In the genomic region with DNA sequence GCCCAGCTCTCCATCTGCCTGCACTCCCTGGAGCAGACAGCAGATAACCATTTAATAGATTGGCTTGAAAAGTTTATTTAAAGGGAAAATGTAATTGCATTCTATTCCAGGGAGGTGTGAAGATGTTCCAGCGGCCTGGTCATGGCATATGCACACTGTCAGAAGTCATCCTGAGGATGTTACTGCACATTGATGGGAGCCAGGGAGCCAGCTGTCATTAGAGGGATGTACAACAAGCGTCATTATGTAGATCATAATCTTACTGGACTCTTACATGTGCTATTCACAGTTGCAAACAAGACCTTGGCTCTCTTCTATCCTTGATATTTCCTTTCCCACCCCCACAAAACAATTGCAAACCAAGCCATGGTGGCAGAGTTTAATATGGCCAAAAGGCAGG, we compare ENCODE assay signal across 38 cellular contexts.
"Had no signal": no experiment of that assay in that cellular context is flagged by ENCODE, and none has a peak within 500 bp of the region (broad histone marks: within the 10 kb centered on the region; RNA-seq: fewer than 3 reads in every experiment).

No MANE protein-coding gene starts in this region.

- H3K36me3 Mint-ChIP-seq: activated CD8-positive, alpha-beta memory T cell treated with anti-CD3 and anti-CD28 coated beads, Interleukin-2, amount 10 ng/mL, durations not matched to agents 7 days and 5 days; activated naive CD4-positive, alpha-beta T cell treated with anti-CD3 and anti-CD28 coated beads, Interleukin-2, amount 10 ng/mL, durations not matched to agents 7 days and 5 days; activated naive CD4-positive, alpha-beta T cell treated with anti-CD3 and anti-CD28 coated beads, Interleukin-2, amount 50 U/mL, for 24 hours; activated naive CD8-positive, alpha-beta T cell; activated naive CD8-positive, alpha-beta T cell treated with anti-CD3 and anti-CD28 coated beads, Interleukin-2, amount 10 ng/mL, durations not matched to agents 7 days and 5 days; brain had no signal

- H3K4me1 Mint-ChIP-seq: activated CD4-positive, alpha-beta memory T cell treated with anti-CD3 and anti-CD28 coated beads, Interleukin-2, amount 10 ng/mL, durations not matched to agents 7 days and 5 days; activated CD4-positive, alpha-beta T cell treated with anti-CD3 and anti-CD28 coated beads for 36 hours; activated CD4-positive, alpha-beta T cell treated with anti-CD3 and anti-CD28 coated beads, Interleukin-2, amount 10 ng/mL, durations not matched to agents 7 days and 5 days; activated CD8-positive, alpha-beta memory T cell treated with anti-CD3 and anti-CD28 coated beads, Interleukin-2, amount 10 ng/mL, durations not matched to agents 7 days and 5 days; activated naive CD4-positive, alpha-beta T cell treated with anti-CD3 and anti-CD28 coated beads, Interleukin-2, amount 10 ng/mL, durations not matched to agents 7 days and 5 days; activated naive CD4-positive, alpha-beta T cell treated with anti-CD3 and anti-CD28 coated beads, Interleukin-2, amount 50 U/mL, for 24 hours; activated naive CD8-positive, alpha-beta T cell treated with anti-CD3 and anti-CD28 coated beads, Interleukin-2, amount 10 ng/mL, durations not matched to agents 7 days and 5 days; activated naive CD8-positive, alpha-beta T cell treated with anti-CD3 and anti-CD28 coated beads, Interleukin-2, amount 50 U/mL, for 24 hours; central memory CD8-positive, alpha-beta T cell had no signal

- DNase-seq: activated CD4-positive, alpha-beta memory T cell treated with anti-CD3 and anti-CD28 coated beads, Interleukin-2, amount 10 ng/mL, durations not matched to agents 7 days and 5 days; activated CD4-positive, alpha-beta T cell treated with anti-CD3 and anti-CD28 coated beads for 1 hour; activated CD4-positive, alpha-beta T cell treated with anti-CD3 and anti-CD28 coated beads for 36 hours; activated CD4-positive, alpha-beta T cell treated with anti-CD3 and anti-CD28 coated beads for 48 hours; activated CD4-positive, alpha-beta T cell treated with anti-CD3 and anti-CD28 coated beads, Interleukin-2, amount 10 ng/mL, durations not matched to agents 7 days and 5 days; activated CD4-positive, alpha-beta T cell treated with anti-CD3 and anti-CD28 coated beads, Interleukin-2, amount 50 U/mL, for 48 hours; activated CD4-positive, CD25-positive, alpha-beta regulatory T cell; activated CD8-positive, alpha-beta memory T cell treated with anti-CD3 and anti-CD28 coated beads for 24 hours; activated CD8-positive, alpha-beta memory T cell treated with anti-CD3 and anti-CD28 coated beads, Interleukin-2, amount 10 ng/mL, durations not matched to agents 7 days and 5 days; activated CD8-positive, alpha-beta T cell treated with anti-CD3 and anti-CD28 coated beads, Interleukin-2, amount 10 ng/mL, durations not matched to agents 7 days and 5 days; activated effector memory CD4-positive, alpha-beta T cell treated with Interleukin-2 at 50 U/mL for 16 hours; activated gamma-delta T cell; activated naive CD4-positive, alpha-beta T cell treated with anti-CD3 and anti-CD28 coated beads, Interleukin-2, amount 10 ng/mL, durations not matched to agents 7 days and 5 days; activated naive CD4-positive, alpha-beta T cell treated with Interleukin-2 at 50 U/mL for 16 hours; activated naive CD8-positive, alpha-beta T cell treated with anti-CD3 and anti-CD28 coated beads, Interleukin-2, amount 10 ng/mL, durations not matched to agents 7 days and 5 days; activated naive CD8-positive, alpha-beta T cell treated with anti-CD3 and anti-CD28 coated beads, Interleukin-2, amount 50 U/mL, for 24 hours; activated T-cell treated with anti-CD3 and anti-CD28 coated beads for 4 hours; activated T-cell treated with anti-CD3 and anti-CD28 coated beads, Interleukin-2, amount 50 U/mL, for 1 hour; activated T-cell treated with anti-CD3 and anti-CD28 coated beads, Interleukin-2, amount 50 U/mL, for 48 hours; amygdala; anterior cingulate cortex; caudate nucleus; cerebellar nuclear complex; T-helper 1 cell; T-helper 2 cell; T-helper 9 cell; WERI-Rb-1 had no signal

- H3K27ac Mint-ChIP-seq: activated CD4-positive, alpha-beta memory T cell treated with anti-CD3 and anti-CD28 coated beads, Interleukin-2, amount 10 ng/mL, durations not matched to agents 7 days and 5 days; activated CD4-positive, alpha-beta T cell treated with anti-CD3 and anti-CD28 coated beads for 36 hours; activated CD4-positive, alpha-beta T cell treated with anti-CD3 and anti-CD28 coated beads, Interleukin-2, amount 10 ng/mL, durations not matched to agents 7 days and 5 days; activated CD8-positive, alpha-beta memory T cell treated with anti-CD3 and anti-CD28 coated beads, Interleukin-2, amount 10 ng/mL, durations not matched to agents 7 days and 5 days; activated CD8-positive, alpha-beta T cell treated with anti-CD3 and anti-CD28 coated beads, Interleukin-2, amount 10 ng/mL, durations not matched to agents 7 days and 5 days; activated naive CD4-positive, alpha-beta T cell treated with anti-CD3 and anti-CD28 coated beads, Interleukin-2, amount 10 ng/mL, durations not matched to agents 7 days and 5 days; activated naive CD4-positive, alpha-beta T cell treated with anti-CD3 and anti-CD28 coated beads, Interleukin-2, amount 50 U/mL, for 24 hours; activated naive CD8-positive, alpha-beta T cell; activated naive CD8-positive, alpha-beta T cell treated with anti-CD3 and anti-CD28 coated beads, Interleukin-2, amount 10 ng/mL, durations not matched to agents 7 days and 5 days; activated naive CD8-positive, alpha-beta T cell treated with anti-CD3 and anti-CD28 coated beads, Interleukin-2, amount 50 U/mL, for 24 hours; activated T-helper 2 cell treated with anti-CD3 and anti-CD28 coated beads, Interferon-gamma antibody, Interleukin-2, Interleukin-4, amounts not matched to agents 10 μg/mL and 5 μg/mL and 100 μg/mL, durations not matched to agents 14 hours and 24 hours and 36 hours; brain; T-helper 1 cell treated with Interleukin-12 subunit alpha and Interleukin-12 subunit beta and Interleukin-4 antibody, amounts not matched to agents 30 μg/mL and 1 μg/mL, for 36 hours; T-helper 2 cell treated with Interferon-gamma antibody and Interleukin-4, amounts not matched to agents 5 μg/mL and 100 μg/mL, for 36 hours; WTC11 had no signal

- H3K4me3 Mint-ChIP-seq: activated CD4-positive, alpha-beta memory T cell treated with anti-CD3 and anti-CD28 coated beads, Interleukin-2, amount 10 ng/mL, durations not matched to agents 7 days and 5 days; activated CD4-positive, alpha-beta T cell treated with anti-CD3 and anti-CD28 coated beads for 36 hours; activated CD4-positive, alpha-beta T cell treated with anti-CD3 and anti-CD28 coated beads, Interleukin-2, amount 10 ng/mL, durations not matched to agents 7 days and 5 days; activated CD8-positive, alpha-beta memory T cell treated with anti-CD3 and anti-CD28 coated beads, Interleukin-2, amount 10 ng/mL, durations not matched to agents 7 days and 5 days; activated CD8-positive, alpha-beta T cell treated with anti-CD3 and anti-CD28 coated beads, Interleukin-2, amount 10 ng/mL, durations not matched to agents 7 days and 5 days; activated naive CD4-positive, alpha-beta T cell treated with anti-CD3 and anti-CD28 coated beads, Interleukin-2, amount 10 ng/mL, durations not matched to agents 7 days and 5 days; activated naive CD4-positive, alpha-beta T cell treated with anti-CD3 and anti-CD28 coated beads, Interleukin-2, amount 50 U/mL, for 24 hours; activated naive CD8-positive, alpha-beta T cell; activated naive CD8-positive, alpha-beta T cell treated with anti-CD3 and anti-CD28 coated beads, Interleukin-2, amount 10 ng/mL, durations not matched to agents 7 days and 5 days; activated naive CD8-positive, alpha-beta T cell treated with anti-CD3 and anti-CD28 coated beads, Interleukin-2, amount 50 U/mL, for 24 hours; brain; central memory CD8-positive, alpha-beta T cell; T-helper 1 cell treated with Interleukin-12 subunit alpha and Interleukin-12 subunit beta and Interleukin-4 antibody, amounts not matched to agents 30 μg/mL and 1 μg/mL, for 36 hours; T-helper 2 cell treated with Interferon-gamma antibody and Interleukin-4, amounts not matched to agents 5 μg/mL and 100 μg/mL, for 36 hours; WTC11 had no signal

- H3K27ac ChIP-seq: ascending aorta, cardiac muscle cell, WERI-Rb-1 had no signal

- ATAC-seq: activated CD4-positive, alpha-beta T cell treated with anti-CD3 and anti-CD28 coated beads for 36 hours; activated CD4-positive, CD25-positive, alpha-beta regulatory T cell treated with anti-CD3 and anti-CD28 coated beads, Interleukin-2, amount 50 U/mL, for 24 hours; activated CD8-positive, alpha-beta memory T cell treated with anti-CD3 and anti-CD28 coated beads, Interleukin-2, amount 10 ng/mL, durations not matched to agents 7 days and 5 days; activated CD8-positive, alpha-beta T cell treated with anti-CD3 and anti-CD28 coated beads, Interleukin-2, amount 10 ng/mL, durations not matched to agents 7 days and 5 days; activated naive CD8-positive, alpha-beta T cell treated with anti-CD3 and anti-CD28 coated beads, Interleukin-2, amount 50 U/mL, for 24 hours; WTC11 had no signal

- H3K27me3 ChIP-seq: ascending aorta had no signal

- H3K36me3 ChIP-seq: ascending aorta, cardiac muscle cell, WERI-Rb-1 had no signal

- H3K4me3 ChIP-seq: ascending aorta, cardiac muscle cell had no signal

- H3K9me3 ChIP-seq: ascending aorta had no signal

- H3K9me3 Mint-ChIP-seq: activated CD4-positive, alpha-beta T cell treated with anti-CD3 and anti-CD28 coated beads, Interleukin-2, amount 10 ng/mL, durations not matched to agents 7 days and 5 days; activated naive CD4-positive, alpha-beta T cell treated with anti-CD3 and anti-CD28 coated beads, Interleukin-2, amount 10 ng/mL, durations not matched to agents 7 days and 5 days; activated naive CD8-positive, alpha-beta T cell treated with anti-CD3 and anti-CD28 coated beads, Interleukin-2, amount 10 ng/mL, durations not matched to agents 7 days and 5 days; activated T-helper 2 cell treated with anti-CD3 and anti-CD28 coated beads, Interferon-gamma antibody, Interleukin-2, Interleukin-4, amounts not matched to agents 10 μg/mL and 5 μg/mL and 100 μg/mL, durations not matched to agents 14 hours and 24 hours and 36 hours; central memory CD8-positive, alpha-beta T cell; T-helper 1 cell treated with Interleukin-12 subunit alpha and Interleukin-12 subunit beta and Interleukin-4 antibody, amounts not matched to agents 30 μg/mL and 1 μg/mL, for 36 hours; T-helper 2 cell treated with Interferon-gamma antibody and Interleukin-4, amounts not matched to agents 5 μg/mL and 100 μg/mL, for 36 hours had no signal
